In genomic region chr9:34665381-34666250, GRCh38 we compare ENCODE assay signal across 8 cellular contexts. TPM values are rescaled to one million over a fixed set of nuclear protein-coding genes. Genes with fewer than 3 reads are reported as not detected.
DNase-seq lines count a peak whose midpoint lies in the region; ATAC-seq, FAIRE-seq and TF ChIP-seq lines count a peak whose summit lies in the region.

No MANE protein-coding gene starts in this region.

- no peak for FAIRE-seq in small intestine (lab: Jason Lieb, UNC)

- peak; percentile 26 for DNase-seq in NK-92 (lab: John Stamatoyannopoulos, UW; ENCODE audit: unreplicated experiment)
- no peak for DNase-seq in NK-92 treated with Interleukin-12 subunit alpha and Interleukin-12 subunit beta, amount 100 ng/mL, for 24 hours (lab: John Stamatoyannopoulos, UW)
- peak; percentile 95 for DNase-seq in NCI-H2227 (lab: John Stamatoyannopoulos, UW; ENCODE audit: unreplicated experiment)
- peak; percentile 63 to 85 (median 76) for DNase-seq in activated CD4-positive, CD25-positive, alpha-beta regulatory T cell (lab: John Stamatoyannopoulos, UW)
- peak; percentile 96 to 98 for DNase-seq in cardiac fibroblast (ENCODE audit: low read depth in 2 of 2)
- DNase-seq in inferior parietal cortex (ENCODE audit: extremely low spot score) = peak; percentile 96
- DNase-seq in small intestine = peak; percentile 96

- peaks cover 0 to 3% of the 10 kb centered on the region in 2 donors for H3K4me1 ChIP-seq in small intestine (ENCODE audit: control insufficient read depth in 2 of 2, insufficient read depth in 1 of 2, low read depth in 1 of 2, low read length in 1 of 2)

- peak overlapping the region; percentile 99 to 100 for H3K27ac ChIP-seq in small intestine (ENCODE audit: low read depth in 1 of 2, low read length in 1 of 2)

- peak; percentile 50 for ATAC-seq in HG03135 (IDR thresholded peaks at IDR 0.05; ENCODE audit: unreplicated experiment)

- peaks cover 0 to 2% of the 10 kb centered on the region in 2 donors for H3K36me3 ChIP-seq in small intestine (ENCODE audit: control insufficient read depth in 2 of 2, insufficient read depth in 2 of 2, low read length in 2 of 2)

- no peak for TF ChIP-seq CTCF in cardiac fibroblast (IDR thresholded peaks at IDR 0.05; ENCODE audit: low read depth, low read length)

- H3K4me3 ChIP-seq in cardiac fibroblast (replicated peaks in 1 of 2; ENCODE audit: low read depth in 2 of 2, low read length in 2 of 2) = peak overlapping the region; percentile 80 to 87
- H3K4me3 ChIP-seq in small intestine (ENCODE audit: low read depth in 1 of 2, low read length in 2 of 2) = peak overlapping the region; percentile 68 to 73

- WGBS in small intestine, 3 donors = 2% methylated on average over 45 to 55 of the region's 55 CpGs

- H3K9me3 ChIP-seq in small intestine (ENCODE audit: control insufficient read depth, low read depth) = no peaks in the 10 kb centered on the region

- no peaks in the 10 kb centered on the region for H3K27me3 ChIP-seq in small intestine (ENCODE audit: control insufficient read depth in 2 of 2, insufficient read depth in 2 of 2, low read length in 2 of 2)

RNA-seq across cellular contexts. Expression of gene CCL27, which starts 3.2 kb away (rescaled TPM):
- polyA plus RNA-seq in small intestine = under 1 TPM in 2 of 3 donors, not detected in 1; 0.09 to 0.89 TPM

RNA-seq across cellular contexts. Expression of gene IL11RA, which starts 13.6 kb away (rescaled TPM):
- 10 to 100 TPM; 10.3 to 30.6 (median 20.0) TPM for polyA plus RNA-seq in small intestine

RNA-seq across cellular contexts. Expression of gene GALT, which starts 19.1 kb away (rescaled TPM):
- 100 to 1,000 TPM in 1 of 3 donors, 10 to 100 TPM in 2; 37.4 to 106 (median 61.6) TPM for polyA plus RNA-seq in small intestine

RNA-seq across cellular contexts. Expression of gene CCL19, which starts 25.5 kb away (rescaled TPM):
- 1 to 10 TPM in 1 of 3 donors, not detected in 2; 5.5 TPM for polyA plus RNA-seq in small intestine

RNA-seq across cellular contexts. Expression of gene SIGMAR1, which starts 28.0 kb away (rescaled TPM):
- polyA plus RNA-seq in small intestine = 10 to 100 TPM; 41.4 to 88.8 (median 49.7) TPM
